13 cellular contexts compared by ENCODE assay signal in genomic region chr10:60305394-60305892, GRCh38.
DNase-seq lines count a peak whose midpoint lies in the region; ATAC-seq and TF ChIP-seq lines count a peak whose summit lies in the region.
"Had no signal": no experiment of that assay in that cellular context is flagged by ENCODE, and none has a peak within 500 bp of the region (broad histone marks: within the 10 kb centered on the region; RNA-seq: fewer than 3 reads in every experiment).

No MANE protein-coding gene starts in this region.

- in situ Hi-C loops in brain microvascular endothelial cell (cut with HindIII; ENCODE audit: low pct_ligation_motif_present, low sequenced_read_pairs) = no loop called here

- peaks cover 3% of the 10 kb centered on the region for H3K4me1 ChIP-seq in right cardiac atrium (ENCODE audit: control insufficient read depth, insufficient read depth, low read length)
- H3K4me1 ChIP-seq in vagina = no peaks in the 10 kb centered on the region

- H3K27me3 ChIP-seq in brain microvascular endothelial cell (replicated peaks) (no peaks in the 10 kb centered on the region), right cardiac atrium (ENCODE audit: control insufficient read depth, insufficient read depth) (no peaks in the 10 kb centered on the region), vagina (no peaks in the 10 kb centered on the region)

- H3K9me3 ChIP-seq in right cardiac atrium (ENCODE audit: control insufficient read depth, low read length) (no peaks in the 10 kb centered on the region), vagina (no peaks in the 10 kb centered on the region)

- intact Hi-C loops in Right ventricle myocardium inferior (cut with DNase I) = no loop called here
- intact Hi-C loops in cardiac septum (cut with DNase I) = loop anchor here (10.0 kb wide), 1 partner anchor 119 kb away; no protein-coding TSS in a partner anchor
- intact Hi-C loops in right cardiac atrium (cut with DNase I) = loop anchor here in 1 of 4 donors (10.0 kb wide), 1 partner anchor 119 kb away; no protein-coding TSS in a partner anchor
- intact Hi-C loops in vagina (cut with DNase I) = no loop called here

- TF ChIP-seq POLR2A in vagina (IDR thresholded peaks at IDR 0.05) = no peak

- no peak for DNase-seq in Right ventricle myocardium inferior (ENCODE audit: missing footprints)
- no peak for DNase-seq in cardiac septum (ENCODE audit: low spot score)
- DNase-seq in brain microvascular endothelial cell = peak; percentile 43
- DNase-seq in right cardiac atrium = peak in 2 of 3 donors; percentile 40 to 49
- DNase-seq in vagina (ENCODE audit: extremely low spot score in 2 of 2) = no peak
- DNase-seq in islet precursor cell = no peak
- DNase-seq in NCI-H748 (lab: John Stamatoyannopoulos, UW; ENCODE audit: unreplicated experiment) = no peak
- no peak for DNase-seq in NCI-H446 (lab: John Stamatoyannopoulos, UW)
- DNase-seq: 8988T; activated CD8-positive, alpha-beta memory T cell treated with anti-CD3 and anti-CD28 coated beads, Interleukin-2, amount 50 U/mL, for 4 hours; activated naive CD4-positive, alpha-beta T cell treated with anti-CD3 and anti-CD28 coated beads, Interleukin-2, amount 10 ng/mL, durations not matched to agents 7 days and 5 days; NCI-H446 treated with DMSO at 0.1 percent for 48 hours; substantia nigra had no signal

- 35% methylated on average over 5 of the region's 5 CpGs for WGBS in right cardiac atrium

- H3K4me3 ChIP-seq in brain microvascular endothelial cell (ENCODE audit: low read depth, low read length) = no peak overlapping the region
- no peak overlapping the region for H3K4me3 ChIP-seq in right cardiac atrium (ENCODE audit: low read length)
- H3K4me3 ChIP-seq in vagina = no peak overlapping the region

- TF ChIP-seq CTCF in brain microvascular endothelial cell (IDR thresholded peaks at IDR 0.05; ENCODE audit: low read depth, low read length, missing control alignments) (no peak), vagina (IDR thresholded peaks at IDR 0.05) (no peak)

- ATAC-seq in Right ventricle myocardium inferior (peak; percentile 32), right cardiac atrium (peak; percentile 48 to 52)

- H3K36me3 ChIP-seq in brain microvascular endothelial cell (replicated peaks) = no peaks in the 10 kb centered on the region
- no peaks in the 10 kb centered on the region for H3K36me3 ChIP-seq in vagina

- H3K27ac ChIP-seq in brain microvascular endothelial cell (peak overlapping the region; percentile 53), right cardiac atrium (ENCODE audit: low read length) (peak overlapping the region; percentile 18), vagina (no peak overlapping the region)

Comparison
In these comparisons a context has a peak if more than half of its experiments do, and no peak if none do; other contexts are left out.
1. DNase-seq: peak in brain microvascular endothelial cell (single experiment) and right cardiac atrium (2 of 3); none in Right ventricle myocardium inferior (single experiment), cardiac septum (single experiment), vagina (0 of 2), islet precursor cell (single experiment), NCI-H748 (single experiment) and NCI-H446 (0 of 2).